ENCODE assay signal across 9 cellular contexts in genomic region chr4:78297075-78297815, GRCh38.
A peak's percentile ranks its signal among the peaks of the same experiment; 100 is the strongest.
DNase-seq lines count a peak whose midpoint lies in the region; ATAC-seq and TF ChIP-seq lines count a peak whose summit lies in the region.
"Had no signal": no experiment of that assay in that cellular context is flagged by ENCODE, and none has a peak within 500 bp of the region (broad histone marks: within the 10 kb centered on the region; RNA-seq: fewer than 3 reads in every experiment).

No MANE protein-coding gene starts in this region.

- no peak for TF ChIP-seq CTCF in OCI-LY7 (conservative IDR thresholded peaks at IDR 0.05; ENCODE audit: low read length)
- TF ChIP-seq CTCF in PC-3 (conservative IDR thresholded peaks at IDR 0.05; ENCODE audit: low read depth, low read length): no peak

- no peaks in the 10 kb centered on the region for H3K79me2 ChIP-seq in OCI-LY7 (ENCODE audit: insufficient read depth, low read depth, low read length)
- no peaks in the 10 kb centered on the region for H3K79me2 ChIP-seq in mesendoderm (ENCODE audit: control insufficient read depth, insufficient read depth, low read length)
- H3K79me2 ChIP-seq in PC-3 (ENCODE audit: low read length): no peaks in the 10 kb centered on the region

- H3K56ac ChIP-seq in mesendoderm (ENCODE audit: low read length): no peak overlapping the region

- peaks cover 10% of the 10 kb centered on the region for H3K4me1 ChIP-seq in OCI-LY7 (ENCODE audit: insufficient read depth, low read length, poor library complexity, severe bottlenecking)
- peaks cover 2% of the 10 kb centered on the region for H3K4me1 ChIP-seq in mesendoderm (ENCODE audit: control insufficient read depth, low read depth, low read length)
- H3K4me1 ChIP-seq in PC-3 (ENCODE audit: insufficient read depth, low read length): peaks cover 9% of the 10 kb centered on the region

- peak; percentile 22 for DNase-seq in OCI-LY7 (ENCODE audit: low spot score)
- no peak for DNase-seq in mesendoderm
- no peak for DNase-seq in NCI-H2081 treated with DMSO at 0.1 percent for 48 hours (lab: John Stamatoyannopoulos, UW)
- no peak for DNase-seq in PC-3
- no peak for DNase-seq in NCI-H1105 (lab: John Stamatoyannopoulos, UW)
- DNase-seq: dermis blood vessel endothelial cell had no signal

- no peak overlapping the region for H4K5ac ChIP-seq in mesendoderm (ENCODE audit: low read length)

- H2BK120ac ChIP-seq in mesendoderm (ENCODE audit: low read depth, low read length): no peak overlapping the region

- H3K27me3 ChIP-seq in mesendoderm (ENCODE audit: insufficient read depth, low read length, poor library complexity): no peaks in the 10 kb centered on the region
- H3K27me3 ChIP-seq in PC-3 (ENCODE audit: low read length): no peaks in the 10 kb centered on the region

- ATAC-seq in GM18508 (IDR thresholded peaks at IDR 0.05; ENCODE audit: insufficient read depth, unreplicated experiment): peak; percentile 31
- ATAC-seq in HG02623 (IDR thresholded peaks at IDR 0.05; ENCODE audit: unreplicated experiment): peak; percentile 61
- no peak for ATAC-seq in PC-3
- ATAC-seq in GM21786 (IDR thresholded peaks at IDR 0.05; ENCODE audit: unreplicated experiment): no peak

- no peak overlapping the region for H3K18ac ChIP-seq in mesendoderm (ENCODE audit: low read length)

- H3F3A ChIP-seq in PC-3 (ENCODE audit: low read length, unreplicated experiment): no peaks in the 10 kb centered on the region

- H3K9me3 ChIP-seq in OCI-LY7 (ENCODE audit: low read length): no peaks in the 10 kb centered on the region
- H3K9me3 ChIP-seq in PC-3 (ENCODE audit: low read length): no peaks in the 10 kb centered on the region

- H4K20me1 ChIP-seq in OCI-LY7 (ENCODE audit: insufficient read depth, low read length) (no peaks in the 10 kb centered on the region), PC-3 (ENCODE audit: low read length) (no peaks in the 10 kb centered on the region)

- H3K9ac ChIP-seq in mesendoderm (ENCODE audit: low read length) (no peak overlapping the region), PC-3 (ENCODE audit: low read length) (no peak overlapping the region)

- BruUV-seq in OCI-LY7 (replicated peaks; lab: Mats Ljungman, UMichigan): no TSS peak
- no TSS peak for BruUV-seq in PC-3 (replicated peaks; lab: Mats Ljungman, UMichigan)

- H3K4me2 ChIP-seq in OCI-LY7 (ENCODE audit: low read length) (peak overlapping the region; percentile 36), mesendoderm (ENCODE audit: low read length) (no peak overlapping the region), PC-3 (ENCODE audit: low read length) (no peak overlapping the region)

- no peak overlapping the region for H3K23ac ChIP-seq in mesendoderm (ENCODE audit: low read length)

- H3K4me3 ChIP-seq in OCI-LY7 (ENCODE audit: low read depth, low read length, poor library complexity, severe bottlenecking) (no peak overlapping the region), mesendoderm (ENCODE audit: low read length) (no peak overlapping the region), PC-3 (ENCODE audit: low read length) (no peak overlapping the region)

- H2BK15ac ChIP-seq in mesendoderm (replicated peaks; ENCODE audit: low read depth): no peak overlapping the region

- no peaks in the 10 kb centered on the region for H3K9me2 ChIP-seq in OCI-LY7 (ENCODE audit: insufficient read depth, low read length)
- H3K9me2 ChIP-seq in PC-3 (replicated peaks; ENCODE audit: low read length): no peaks in the 10 kb centered on the region

- POLR2A ChIA-PET in OCI-LY7 (lab: Charles Lee) (interaction anchor here (1.0 to 1.4 kb wide), 2 partner anchors 9 to 157 kb away, joined by 3 to 4 read pairs; no protein-coding TSS in a partner anchor), PC-3 (lab: Charles Lee; ENCODE audit: unreplicated experiment) (interaction anchor here (0.6 kb wide), 1 partner anchor 34 kb away, joined by 6 read pairs; no protein-coding TSS in a partner anchor)

- H3K36me3 ChIP-seq in OCI-LY7 (ENCODE audit: insufficient read depth, low read length) (no peaks in the 10 kb centered on the region), mesendoderm (ENCODE audit: control insufficient read depth, insufficient read depth, low read length) (no peaks in the 10 kb centered on the region), PC-3 (ENCODE audit: low read depth, low read length) (no peaks in the 10 kb centered on the region)

- H3K79me1 ChIP-seq in mesendoderm (ENCODE audit: low read length): no peaks in the 10 kb centered on the region

- H3K27ac ChIP-seq in OCI-LY7 (ENCODE audit: low read depth, low read length, poor library complexity, severe bottlenecking) (peak overlapping the region; percentile 36), mesendoderm (ENCODE audit: low read depth, low read length) (no peak overlapping the region), PC-3 (ENCODE audit: low read length) (no peak overlapping the region)

- H2AK5ac ChIP-seq in mesendoderm (ENCODE audit: low read length): no peak overlapping the region

- H4K8ac ChIP-seq in mesendoderm (ENCODE audit: low read depth, low read length): peak overlapping the region; percentile 82

- CTCF ChIA-PET in OCI-LY7 (lab: Charles Lee; ENCODE audit: unreplicated experiment): no interaction called here
- CTCF ChIA-PET in PC-3 (lab: Charles Lee): no interaction called here

- H2AFZ ChIP-seq in OCI-LY7 (ENCODE audit: low read length): no peak overlapping the region
- H2AFZ ChIP-seq in PC-3 (ENCODE audit: low read length): no peak overlapping the region

- intact Hi-C loops in OCI-LY7 (cut with micrococcal nuclease; ENCODE audit: unreplicated experiment): no loop called here
- intact Hi-C loops in PC-3 (cut with micrococcal nuclease): no loop called here

- no peak overlapping the region for H2BK5ac ChIP-seq in mesendoderm (ENCODE audit: low read length)

- H3K4ac ChIP-seq in mesendoderm (ENCODE audit: low read depth, low read length): no peak overlapping the region

- WGBS in mesendoderm (ENCODE audit: extremely low coverage, insufficient coverage, low lambda C conversion rate): no CpG with 5 or more reads among the region's 3 CpGs

Comparison
In these comparisons a context has a peak if more than half of its experiments do, and no peak if none do; other contexts are left out.
1. ATAC-seq: peak in GM18508 (single experiment) and HG02623 (single experiment); none in PC-3 (single experiment) and GM21786 (single experiment).